ENCODE assay signal across 17 cellular contexts in genomic region chr13:46613409-46614049, GRCh38.
"Had no signal": no experiment of that assay in that cellular context is flagged by ENCODE, and none has a peak within 500 bp of the region (broad histone marks: within the 10 kb centered on the region; RNA-seq: fewer than 3 reads in every experiment).

No MANE protein-coding gene starts in this region.

- H3K27me3 ChIP-seq: cardiac muscle cell, esophagus muscularis mucosa, gastroesophageal sphincter, stomach had no signal

- H3K27ac ChIP-seq: cardiac muscle cell, VCaP had no signal

- H3K4me3 ChIP-seq: cardiac muscle cell, esophagus muscularis mucosa, gastroesophageal sphincter, lung, mucosa of descending colon, stomach had no signal

- H3K36me3 ChIP-seq: cardiac muscle cell, esophagus muscularis mucosa, gastroesophageal sphincter, stomach had no signal

- H3K27ac Mint-ChIP-seq: activated naive CD4-positive, alpha-beta T cell treated with anti-CD3 and anti-CD28 coated beads for 36 hours; activated T-helper 17 cell treated with anti-CD3 and anti-CD28 coated beads, Interleukin-2, amount 50 U/mL, for 72 hours; natural killer cell had no signal

- H3K27me3 Mint-ChIP-seq: activated T-helper 17 cell treated with anti-CD3 and anti-CD28 coated beads, Interleukin-2, amount 50 U/mL, for 72 hours had no signal

- FAIRE-seq: astrocyte, urothelium cell line had no signal

- ATAC-seq: activated T-helper 17 cell treated with anti-CD3 and anti-CD28 coated beads, Interleukin-2, amount 50 U/mL, for 72 hours; gastroesophageal sphincter; mucosa of descending colon; natural killer cell had no signal

- H3K9me3 Mint-ChIP-seq: activated naive CD4-positive, alpha-beta T cell treated with anti-CD3 and anti-CD28 coated beads for 36 hours; activated T-helper 17 cell treated with anti-CD3 and anti-CD28 coated beads, Interleukin-2, amount 50 U/mL, for 72 hours; natural killer cell had no signal

- H3K4me3 Mint-ChIP-seq: activated naive CD4-positive, alpha-beta T cell treated with anti-CD3 and anti-CD28 coated beads for 36 hours; activated T-helper 17 cell treated with anti-CD3 and anti-CD28 coated beads, Interleukin-2, amount 50 U/mL, for 72 hours; natural killer cell had no signal

- H3K9me3 ChIP-seq: esophagus muscularis mucosa, gastroesophageal sphincter, mucosa of descending colon, stomach had no signal

- DNase-seq: activated CD4-positive, alpha-beta T cell treated with anti-CD3 and anti-CD28 coated beads for 4 hours; activated naive CD4-positive, alpha-beta T cell treated with anti-CD3 and anti-CD28 coated beads for 36 hours; mucosa of descending colon; natural killer cell; occipital lobe; stimulated activated CD4-positive, alpha-beta T cell treated with anti-CD3 and anti-CD28 coated beads, Interleukin-12 subunit alpha, Interleukin-12 subunit beta, amount 100 ng/mL, for 4 hours; stimulated activated CD8-positive, alpha-beta memory T cell treated with anti-CD3 and anti-CD28 coated beads, Interleukin-4, amount 100 ng/mL, for 48 hours; stomach; T-helper 1 cell had no signal

- H3K36me3 Mint-ChIP-seq: natural killer cell had no signal
